In the genomic region with DNA sequence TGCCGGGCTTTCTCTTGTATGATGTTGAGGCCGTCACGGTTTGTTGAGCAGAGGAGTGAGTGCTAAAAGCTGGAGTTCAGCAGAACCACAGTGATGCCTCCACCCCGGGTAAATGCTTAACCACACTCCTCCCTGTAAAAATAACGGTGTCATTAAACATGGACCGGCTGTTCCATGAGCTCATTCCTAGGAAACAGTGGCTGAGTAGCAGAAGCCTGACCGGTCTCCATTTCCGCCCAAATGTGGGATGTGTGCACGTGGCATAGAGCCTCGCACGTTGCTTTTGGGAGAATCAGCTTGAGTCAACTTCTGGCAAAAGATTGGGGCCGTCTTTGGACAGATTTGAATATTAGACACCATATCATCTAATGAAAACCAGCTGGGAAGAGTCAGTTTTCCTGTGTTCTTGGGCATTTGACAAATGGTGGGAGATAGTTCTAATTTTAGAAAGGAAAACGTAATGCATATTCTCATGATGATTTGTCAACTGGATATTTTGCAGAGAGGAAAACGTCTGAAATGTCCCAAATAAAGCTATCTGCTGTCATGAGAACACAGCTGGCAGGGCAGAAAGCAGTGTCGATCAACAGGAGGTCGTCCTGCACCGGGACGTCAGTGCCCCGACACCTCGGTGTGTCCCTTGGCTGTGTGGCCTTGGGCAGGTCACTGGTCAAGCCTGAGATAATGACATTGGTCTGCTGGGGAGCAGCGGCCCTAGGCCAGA, we compare ENCODE assay signal across 9 cellular contexts. TPM values are rescaled to one million over a fixed set of nuclear protein-coding genes. Genes with fewer than 3 reads are reported as not detected.
A peak's percentile ranks its signal among the peaks of the same experiment; 100 is the strongest.
DNase-seq lines count a peak whose midpoint lies in the region; ATAC-seq, FAIRE-seq and TF ChIP-seq lines count a peak whose summit lies in the region.
"Had no signal": no experiment of that assay in that cellular context is flagged by ENCODE, and none has a peak within 500 bp of the region (broad histone marks: within the 10 kb centered on the region; RNA-seq: fewer than 3 reads in every experiment).

No MANE protein-coding gene starts in this region.

- FAIRE-seq in endometrium (lab: Jason Lieb, UNC): peak; percentile 68
- FAIRE-seq: H1 had no signal

- ATAC-seq in omental fat pad (ENCODE audit: low FRiP score) (peak; percentile 21), GM18505 (IDR thresholded peaks at IDR 0.05; ENCODE audit: unreplicated experiment) (no peak)

- no peak for TF ChIP-seq CTCF in omental fat pad (IDR thresholded peaks at IDR 0.05)

- DNase-seq in DMS153 treated with DMSO at 0.1 percent for 48 hours (lab: John Stamatoyannopoulos, UW; ENCODE audit: unreplicated experiment) (peak; percentile 82), HCEC 1CT (peak; percentile 100), NCI-H2196 treated with DMSO at 0.1 percent for 48 hours (lab: John Stamatoyannopoulos, UW; ENCODE audit: unreplicated experiment) (peak; percentile 68), omental fat pad (ENCODE audit: low spot score) (no peak), hippocampal formation (lab: John Stamatoyannopoulos, UW) (no peak), T-helper 9 cell (no peak)

- TF ChIP-seq POLR2A in GM18505 (IDR thresholded peaks at IDR 0.05; ENCODE audit: borderline replicate concordance, extremely low read depth, insufficient read depth, insufficient read length): no peak

RNA-seq across cellular contexts. Expression of a gene that starts 42.4 kb away (rescaled TPM):
- total RNA-seq in omental fat pad: 100 to 1,000 TPM in 3 of 4 donors, 10 to 100 TPM in 1; 90.0 to 257 (median 113) TPM

Comparison
In these comparisons a context has a peak if more than half of its experiments do, and no peak if none do; other contexts are left out.
1. DNase-seq: peak in DMS153 treated with DMSO at 0.1 percent for 48 hours (single experiment), HCEC 1CT (single experiment) and NCI-H2196 treated with DMSO at 0.1 percent for 48 hours (single experiment); none in omental fat pad (single experiment), hippocampal formation (0 of 2) and T-helper 9 cell (single experiment).